ENCODE assay signal across 1 cellular context in the genomic region with DNA sequence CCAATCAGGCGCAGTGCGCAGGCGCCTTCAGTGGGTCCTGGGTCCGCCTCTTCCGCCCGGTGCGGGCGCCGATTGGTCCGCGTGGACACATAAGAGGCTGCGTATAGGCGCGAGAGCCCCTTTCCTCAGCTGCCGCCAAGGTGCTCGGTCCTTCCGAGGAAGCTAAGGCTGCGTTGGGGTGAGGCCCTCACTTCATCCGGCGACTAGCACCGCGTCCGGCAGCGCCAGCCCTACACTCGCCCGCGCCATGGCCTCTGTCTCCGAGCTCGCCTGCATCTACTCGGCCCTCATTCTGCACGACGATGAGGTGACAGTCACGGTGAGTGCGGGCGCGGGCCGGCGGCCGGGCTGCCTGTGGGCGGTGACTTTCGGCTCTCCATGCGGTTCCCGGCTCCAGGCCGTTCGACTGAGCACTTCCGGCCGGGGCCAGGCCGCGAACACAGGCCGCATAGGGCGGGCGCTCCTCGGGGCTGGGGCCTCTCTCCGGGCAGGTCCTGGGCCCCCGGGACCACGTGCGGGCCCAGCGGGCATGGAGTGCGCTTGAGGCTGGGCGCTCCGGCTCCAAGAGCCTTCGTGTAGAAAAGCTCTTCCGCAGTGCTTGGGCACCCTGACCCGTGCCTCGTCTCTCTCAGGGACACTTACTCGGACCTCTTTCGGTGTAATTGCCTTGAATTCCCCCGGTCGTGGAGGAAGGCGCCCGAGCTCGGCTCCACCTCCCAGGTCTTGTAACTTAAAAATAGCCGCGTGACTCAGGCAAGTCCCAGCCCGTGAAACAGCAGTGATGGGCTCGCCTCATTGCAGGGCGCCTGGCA.
TF ChIP-seq lines count a peak whose summit lies in the region.

TSS of gene RPLP1 (plus strand) at position 117 of the 812 bp plus-strand sequence. CDS start at position 248, 131 bp downstream.

TF ChIP-seq in HepG2, 621 proteins besides CTCF, POLR2A, EP300 and RAD21 (continued from another document and continues in another):
- 0 out of 2 replicates have a peak, but pooled peaks have one; percentile 12 for TF ChIP-seq ZNF530 (CRISPR knock-in tag; IDR thresholded peaks at IDR 0.05; ENCODE audit: low read depth)
- TF ChIP-seq TAF1 (CRISPR knock-in tag; IDR thresholded peaks at IDR 0.05) = peak; percentile 100
- TF ChIP-seq NKX3-1 (CRISPR knock-in tag; IDR thresholded peaks at IDR 0.05) = peak; percentile 91
- TF ChIP-seq HNF4A (CRISPR knock-in tag; IDR thresholded peaks at IDR 0.05) = no peak
- TF ChIP-seq ZNF24 (IDR thresholded peaks at IDR 0.05) = 0 out of 2 replicates have a peak, but pooled peaks have one; percentile 30
- TF ChIP-seq MAFG (CRISPR knock-in tag; IDR thresholded peaks at IDR 0.05) = no peak
- peak; percentile 38; the same call in 1 of the 2 replicates for TF ChIP-seq ZNF749 (CRISPR knock-in tag; IDR thresholded peaks at IDR 0.05; ENCODE audit: borderline replicate concordance)
- TF ChIP-seq ZXDC (CRISPR knock-in tag; IDR thresholded peaks at IDR 0.05) = no peak; the same call in 1 of the 2 replicates
- TF ChIP-seq ZNF816 (CRISPR knock-in tag; IDR thresholded peaks at IDR 0.05; ENCODE audit: borderline replicate concordance) = no peak; the same call in 1 of the 2 replicates
- TF ChIP-seq ZNF598 (CRISPR knock-in tag; IDR thresholded peaks at IDR 0.05; ENCODE audit: borderline replicate concordance) = peak; percentile 52; the same call in 1 of the 2 replicates
- 0 out of 2 replicates have a peak, but pooled peaks have one; percentile 31 for TF ChIP-seq MIXL1 (CRISPR knock-in tag; IDR thresholded peaks at IDR 0.05)
- TF ChIP-seq ZNF34 (CRISPR knock-in tag; IDR thresholded peaks at IDR 0.05; ENCODE audit: borderline replicate concordance) = no peak
- no peak for TF ChIP-seq PCBP2 (optimal IDR thresholded peaks at IDR 0.05; ENCODE audit: low read depth, low read length, poor library complexity, severe bottlenecking)
- no peak for TF ChIP-seq CHD2 (IDR thresholded peaks at IDR 0.05; ENCODE audit: low read depth, low read length)
- no peak for TF ChIP-seq HMGA1 (CRISPR knock-in tag; conservative IDR thresholded peaks at IDR 0.05)
- TF ChIP-seq TBX3 (IDR thresholded peaks at IDR 0.05; ENCODE audit: borderline replicate concordance) = peak; percentile 16; the same call in 1 of the 2 replicates
- 0 out of 2 replicates have a peak, but pooled peaks have one; percentile 16 for TF ChIP-seq FLYWCH1 (CRISPR knock-in tag; IDR thresholded peaks at IDR 0.05)
- peak; percentile 45; the same call in 1 of the 2 replicates for TF ChIP-seq WIZ (CRISPR knock-in tag; IDR thresholded peaks at IDR 0.05)
- no peak for TF ChIP-seq LRRFIP1 (CRISPR knock-in tag; conservative IDR thresholded peaks at IDR 0.05)
- TF ChIP-seq, protein P1, sequence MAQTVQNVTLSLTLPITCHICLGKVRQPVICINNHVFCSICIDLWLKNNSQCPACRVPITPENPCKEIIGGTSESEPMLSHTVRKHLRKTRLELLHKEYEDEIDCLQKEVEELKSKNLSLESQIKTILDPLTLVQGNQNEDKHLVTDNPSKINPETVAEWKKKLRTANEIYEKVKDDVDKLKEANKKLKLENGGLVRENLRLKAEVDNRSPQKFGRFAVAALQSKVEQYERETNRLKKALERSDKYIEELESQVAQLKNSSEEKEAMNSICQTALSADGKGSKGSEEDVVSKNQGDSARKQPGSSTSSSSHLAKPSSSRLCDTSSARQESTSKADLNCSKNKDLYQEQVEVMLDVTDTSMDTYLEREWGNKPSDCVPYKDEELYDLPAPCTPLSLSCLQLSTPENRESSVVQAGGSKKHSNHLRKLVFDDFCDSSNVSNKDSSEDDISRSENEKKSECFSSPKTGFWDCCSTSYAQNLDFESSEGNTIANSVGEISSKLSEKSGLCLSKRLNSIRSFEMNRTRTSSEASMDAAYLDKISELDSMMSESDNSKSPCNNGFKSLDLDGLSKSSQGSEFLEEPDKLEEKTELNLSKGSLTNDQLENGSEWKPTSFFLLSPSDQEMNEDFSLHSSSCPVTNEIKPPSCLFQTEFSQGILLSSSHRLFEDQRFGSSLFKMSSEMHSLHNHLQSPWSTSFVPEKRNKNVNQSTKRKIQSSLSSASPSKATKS (CRISPR knock-in tag; IDR thresholded peaks at IDR 0.05) = no peak; the same call in 1 of the 2 replicates
- peak; percentile 90; the same call in 1 of the 2 replicates for TF ChIP-seq KLF6 (CRISPR knock-in tag; IDR thresholded peaks at IDR 0.05)
- TF ChIP-seq KAT7 (CRISPR knock-in tag; IDR thresholded peaks at IDR 0.05; ENCODE audit: borderline replicate concordance) = peak; percentile 59
- no peak for TF ChIP-seq ZNF101 (CRISPR knock-in tag; IDR thresholded peaks at IDR 0.05; ENCODE audit: borderline replicate concordance, low read depth)
- TF ChIP-seq ZNF878 (CRISPR knock-in tag; IDR thresholded peaks at IDR 0.05) = peak; percentile 69; the same call in 1 of the 2 replicates
- no peak for TF ChIP-seq ZNF136 (CRISPR knock-in tag; IDR thresholded peaks at IDR 0.05; ENCODE audit: low read depth)
- TF ChIP-seq MBNL3 (CRISPR knock-in tag; conservative IDR thresholded peaks at IDR 0.05) = no peak
- TF ChIP-seq ZNF510 (CRISPR knock-in tag; IDR thresholded peaks at IDR 0.05; ENCODE audit: low read depth) = no peak
- peak; percentile 83 for TF ChIP-seq IRF2 (CRISPR knock-in tag; IDR thresholded peaks at IDR 0.05)
- TF ChIP-seq XRCC5 (optimal IDR thresholded peaks at IDR 0.05; ENCODE audit: low read length) = peak; percentile 27
- peak; percentile 35; the same call in 1 of the 2 replicates for TF ChIP-seq PAF1 (CRISPR knock-in tag; IDR thresholded peaks at IDR 0.05)
- TF ChIP-seq, protein P2, sequence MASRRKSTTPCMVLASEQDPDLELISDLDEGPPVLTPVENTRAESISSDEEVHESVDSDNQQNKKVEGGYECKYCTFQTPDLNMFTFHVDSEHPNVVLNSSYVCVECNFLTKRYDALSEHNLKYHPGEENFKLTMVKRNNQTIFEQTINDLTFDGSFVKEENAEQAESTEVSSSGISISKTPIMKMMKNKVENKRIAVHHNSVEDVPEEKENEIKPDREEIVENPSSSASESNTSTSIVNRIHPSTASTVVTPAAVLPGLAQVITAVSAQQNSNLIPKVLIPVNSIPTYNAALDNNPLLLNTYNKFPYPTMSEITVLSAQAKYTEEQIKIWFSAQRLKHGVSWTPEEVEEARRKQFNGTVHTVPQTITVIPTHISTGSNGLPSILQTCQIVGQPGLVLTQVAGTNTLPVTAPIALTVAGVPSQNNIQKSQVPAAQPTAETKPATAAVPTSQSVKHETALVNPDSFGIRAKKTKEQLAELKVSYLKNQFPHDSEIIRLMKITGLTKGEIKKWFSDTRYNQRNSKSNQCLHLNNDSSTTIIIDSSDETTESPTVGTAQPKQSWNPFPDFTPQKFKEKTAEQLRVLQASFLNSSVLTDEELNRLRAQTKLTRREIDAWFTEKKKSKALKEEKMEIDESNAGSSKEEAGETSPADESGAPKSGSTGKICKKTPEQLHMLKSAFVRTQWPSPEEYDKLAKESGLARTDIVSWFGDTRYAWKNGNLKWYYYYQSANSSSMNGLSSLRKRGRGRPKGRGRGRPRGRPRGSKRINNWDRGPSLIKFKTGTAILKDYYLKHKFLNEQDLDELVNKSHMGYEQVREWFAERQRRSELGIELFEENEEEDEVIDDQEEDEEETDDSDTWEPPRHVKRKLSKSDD (CRISPR knock-in tag; IDR thresholded peaks at IDR 0.05; ENCODE audit: low read depth) = no peak; the same call in 1 of the 2 replicates
- peak; percentile 63 for TF ChIP-seq CREM (IDR thresholded peaks at IDR 0.05)
- no peak for TF ChIP-seq CREM (CRISPR knock-in tag; IDR thresholded peaks at IDR 0.05)
- TF ChIP-seq, protein P3, sequence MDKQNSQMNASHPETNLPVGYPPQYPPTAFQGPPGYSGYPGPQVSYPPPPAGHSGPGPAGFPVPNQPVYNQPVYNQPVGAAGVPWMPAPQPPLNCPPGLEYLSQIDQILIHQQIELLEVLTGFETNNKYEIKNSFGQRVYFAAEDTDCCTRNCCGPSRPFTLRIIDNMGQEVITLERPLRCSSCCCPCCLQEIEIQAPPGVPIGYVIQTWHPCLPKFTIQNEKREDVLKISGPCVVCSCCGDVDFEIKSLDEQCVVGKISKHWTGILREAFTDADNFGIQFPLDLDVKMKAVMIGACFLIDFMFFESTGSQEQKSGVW (CRISPR knock-in tag; IDR thresholded peaks at IDR 0.05; ENCODE audit: borderline replicate concordance) = peak; percentile 66; the same call in 1 of the 2 replicates
- TF ChIP-seq, protein P4, sequence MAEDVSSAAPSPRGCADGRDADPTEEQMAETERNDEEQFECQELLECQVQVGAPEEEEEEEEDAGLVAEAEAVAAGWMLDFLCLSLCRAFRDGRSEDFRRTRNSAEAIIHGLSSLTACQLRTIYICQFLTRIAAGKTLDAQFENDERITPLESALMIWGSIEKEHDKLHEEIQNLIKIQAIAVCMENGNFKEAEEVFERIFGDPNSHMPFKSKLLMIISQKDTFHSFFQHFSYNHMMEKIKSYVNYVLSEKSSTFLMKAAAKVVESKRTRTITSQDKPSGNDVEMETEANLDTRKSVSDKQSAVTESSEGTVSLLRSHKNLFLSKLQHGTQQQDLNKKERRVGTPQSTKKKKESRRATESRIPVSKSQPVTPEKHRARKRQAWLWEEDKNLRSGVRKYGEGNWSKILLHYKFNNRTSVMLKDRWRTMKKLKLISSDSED (CRISPR knock-in tag; IDR thresholded peaks at IDR 0.05) = no peak
- peak; percentile 67; the same call in 1 of the 2 replicates for TF ChIP-seq ZMYM2 (CRISPR knock-in tag; IDR thresholded peaks at IDR 0.05)
- peak; percentile 83; the same call in 1 of the 2 replicates for TF ChIP-seq ZNF772 (CRISPR knock-in tag; IDR thresholded peaks at IDR 0.05)
- TF ChIP-seq ZNF660 (CRISPR knock-in tag; IDR thresholded peaks at IDR 0.05; ENCODE audit: borderline replicate concordance, low read depth) = no peak
- 0 out of 2 replicates have a peak, but pooled peaks have one; percentile 43 for TF ChIP-seq ZNF234 (CRISPR knock-in tag; conservative IDR thresholded peaks at IDR 0.05)
- TF ChIP-seq PAXIP1 (CRISPR knock-in tag; conservative IDR thresholded peaks at IDR 0.05) = no peak; the same call in 1 of the 2 replicates
- TF ChIP-seq CHCHD3 (CRISPR knock-in tag; IDR thresholded peaks at IDR 0.05) = 0 out of 2 replicates have a peak, but pooled peaks have one; percentile 68
